7 cellular contexts compared by ENCODE assay signal in the genomic region with DNA sequence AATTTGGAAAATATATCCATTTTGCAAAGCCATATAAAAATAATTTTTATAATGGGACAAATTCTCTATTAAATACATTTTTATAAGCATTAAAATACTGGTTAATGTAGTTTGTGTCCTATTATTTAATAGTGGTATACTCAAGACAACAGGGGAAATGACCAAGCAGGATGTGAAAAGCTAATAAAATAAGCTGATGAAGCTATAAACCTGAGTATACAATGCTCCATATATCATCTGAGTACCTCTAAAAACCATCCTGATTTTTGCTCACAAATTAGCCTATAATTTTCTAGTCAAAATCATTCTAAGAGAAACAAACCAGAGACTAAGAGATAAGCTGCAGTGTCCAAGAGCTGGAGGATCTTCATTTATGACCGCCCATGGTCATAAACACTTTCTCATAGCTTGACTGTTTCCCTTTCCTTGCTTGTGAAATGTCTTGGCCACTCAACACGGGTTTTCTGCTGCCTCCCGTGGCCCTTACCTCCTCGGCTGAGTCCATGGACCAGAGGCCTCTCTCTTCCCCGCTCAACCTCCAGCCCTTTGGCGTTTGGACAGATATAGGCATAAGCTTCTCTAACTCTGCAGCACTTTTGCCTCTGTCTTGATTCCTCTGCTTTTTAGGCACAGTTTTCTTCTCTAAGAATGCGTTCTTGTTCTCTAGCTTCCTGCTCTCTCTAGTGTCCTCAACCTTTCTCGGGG. TPM values are rescaled to one million over a fixed set of nuclear protein-coding genes. Genes with fewer than 3 reads are reported as not detected.
DNase-seq lines count a peak whose midpoint lies in the region; FAIRE-seq and TF ChIP-seq lines count a peak whose summit lies in the region.
"Not testable (repeated sequence)": the region's sequence is repeated elsewhere in the genome, so short reads cannot be mapped to it uniquely, and the experiment has no call there.

No MANE protein-coding gene starts in this region.

- POLR2A ChIA-PET in A673 (lab: Charles Lee; ENCODE audit: low non-redundant PET) = not testable (repeated sequence)

- FAIRE-seq in frontal cortex (lab: Jason Lieb, UNC) = peak; percentile 68

- H3K27ac ChIP-seq in A673 (ENCODE audit: low read depth, low read length, poor library complexity, severe bottlenecking) = peak overlapping the region; percentile 1

- DNase-seq in A673 (ENCODE audit: low spot score) = peak; percentile 4
- DNase-seq in DMS53 treated with DMSO at 0.1 percent for 48 hours (lab: John Stamatoyannopoulos, UW; ENCODE audit: unreplicated experiment) = peak; percentile 54
- peak; percentile 57 for DNase-seq in NB4 (ENCODE audit: low read depth)
- DNase-seq in RPMI8226 = peak; percentile 13
- not testable (repeated sequence) for DNase-seq in activated naive CD4-positive, alpha-beta T cell treated with anti-CD3 and anti-CD28 coated beads, Interleukin-2, amount 10 ng/mL, durations not matched to agents 7 days and 5 days; frontal cortex (ENCODE audit: low spot score in 2 of 2)

- H3K9me3 Mint-ChIP-seq in activated naive CD4-positive, alpha-beta T cell treated with anti-CD3 and anti-CD28 coated beads, Interleukin-2, amount 10 ng/mL, durations not matched to agents 7 days and 5 days = not testable (repeated sequence)
- peaks cover 17% of the 10 kb centered on the region for H3K9me3 Mint-ChIP-seq in nephron

- H3K27me3 ChIP-seq in A673 (replicated peaks; ENCODE audit: insufficient read depth, low read depth, low read length, poor library complexity) = not testable (repeated sequence)

- H3K27ac Mint-ChIP-seq in activated naive CD4-positive, alpha-beta T cell treated with anti-CD3 and anti-CD28 coated beads, Interleukin-2, amount 10 ng/mL, durations not matched to agents 7 days and 5 days = peak overlapping the region; percentile 31
- H3K27ac Mint-ChIP-seq in nephron = not testable (repeated sequence)

- not testable (repeated sequence) for TF ChIP-seq CTCF in A673 (conservative IDR thresholded peaks at IDR 0.05; ENCODE audit: low read depth, low read length); NB4 (IDR thresholded peaks at IDR 0.05; ENCODE audit: low read depth, low read length); nephron (IDR thresholded peaks at IDR 0.05; ENCODE audit: unreplicated experiment in 3 of 3)

- not testable (repeated sequence) for H3K4me1 ChIP-seq in A673 (ENCODE audit: insufficient read depth, low read length, poor library complexity, severe bottlenecking)

- not testable (repeated sequence) for TF ChIP-seq POLR2A in NB4 (IDR thresholded peaks at IDR 0.05; ENCODE audit: extremely low read depth, insufficient read length)

- CTCF ChIA-PET in A673 (lab: Charles Lee); activated naive CD4-positive, alpha-beta T cell treated with anti-CD3 and anti-CD28 coated beads, Interleukin-2, amount 10 ng/mL, durations not matched to agents 7 days and 5 days (lab: Charles Lee): not testable (repeated sequence)

- intact Hi-C loops in A673 (cut with micrococcal nuclease; ENCODE audit: unreplicated experiment) = not testable (repeated sequence)

- not testable (repeated sequence) for H3K9me3 ChIP-seq in A673 (ENCODE audit: low read depth, low read length, poor library complexity, severe bottlenecking)

- not testable (repeated sequence) for H3K4me3 Mint-ChIP-seq in activated naive CD4-positive, alpha-beta T cell treated with anti-CD3 and anti-CD28 coated beads, Interleukin-2, amount 10 ng/mL, durations not matched to agents 7 days and 5 days
- H3K4me3 Mint-ChIP-seq in nephron = peak overlapping the region in 2 of 3 experiments; percentile 14 to 24

- peaks cover 40% of the 10 kb centered on the region for H3K27me3 Mint-ChIP-seq in activated naive CD4-positive, alpha-beta T cell treated with anti-CD3 and anti-CD28 coated beads, Interleukin-2, amount 10 ng/mL, durations not matched to agents 7 days and 5 days
- H3K27me3 Mint-ChIP-seq in nephron (ENCODE audit: low read depth) = not testable (repeated sequence)

- H3K36me3 Mint-ChIP-seq in activated naive CD4-positive, alpha-beta T cell treated with anti-CD3 and anti-CD28 coated beads, Interleukin-2, amount 10 ng/mL, durations not matched to agents 7 days and 5 days; nephron (ENCODE audit: low read depth): not testable (repeated sequence)

- not testable (repeated sequence) for H3K36me3 ChIP-seq in A673 (ENCODE audit: insufficient read depth, low read length, poor library complexity, severe bottlenecking)

- BruUV-seq in A673 (replicated peaks; lab: Mats Ljungman, UMichigan) = not testable (repeated sequence)

- not testable (repeated sequence) for H3K4me1 Mint-ChIP-seq in activated naive CD4-positive, alpha-beta T cell treated with anti-CD3 and anti-CD28 coated beads, Interleukin-2, amount 10 ng/mL, durations not matched to agents 7 days and 5 days; nephron

- peak overlapping the region; percentile 51 for H3K4me3 ChIP-seq in A673 (ENCODE audit: low read depth, low read length, poor library complexity, severe bottlenecking)
- peak overlapping the region; percentile 65 for H3K4me3 ChIP-seq in NB4 (ENCODE audit: low read depth, low read length)

RNA-seq across cellular contexts. Expression of a gene that starts 5.5 kb away (rescaled TPM):
- total RNA-seq in A673 (2021) = 0.52 and 1.5 TPM in 2 replicates
- total RNA-seq in frontal cortex = 5.7 TPM
